25 cellular contexts compared by ENCODE assay signal in the genomic region with DNA sequence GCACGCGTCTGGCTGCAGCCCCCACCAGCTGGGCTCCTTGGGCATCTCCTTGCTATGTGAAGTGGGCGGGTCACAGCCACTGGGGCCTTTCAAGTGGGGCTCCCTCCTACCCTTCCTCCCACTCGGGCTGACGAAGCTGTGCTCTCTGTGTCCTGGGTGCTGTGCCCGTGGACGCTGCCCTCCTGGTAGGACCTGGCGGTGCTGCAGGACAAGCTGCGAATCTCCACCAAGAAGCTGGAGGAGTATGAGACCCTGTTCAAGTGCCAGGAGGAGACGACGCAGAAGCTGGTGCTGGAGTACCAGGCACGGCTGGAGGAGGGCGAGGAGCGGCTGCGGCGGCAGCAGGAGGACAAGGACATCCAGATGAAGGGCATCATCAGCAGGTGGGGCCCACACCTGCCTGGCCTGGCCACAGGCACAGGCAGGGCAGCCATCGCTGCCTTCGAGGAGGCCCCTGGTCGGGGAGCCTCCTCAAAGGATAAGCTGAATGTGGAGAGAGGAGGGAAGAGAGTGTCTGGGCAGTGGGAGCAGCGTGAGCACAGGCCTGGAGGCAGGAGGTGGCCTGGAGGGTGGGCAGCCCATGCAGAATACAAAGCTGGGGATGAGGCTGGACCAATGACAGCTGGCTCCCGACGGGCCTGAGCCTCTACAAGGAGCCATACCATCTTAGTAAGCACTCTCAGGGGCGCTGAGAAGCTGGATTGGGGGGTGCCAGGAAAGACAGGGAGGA.
DNase-seq lines count a peak whose midpoint lies in the region; ATAC-seq and TF ChIP-seq lines count a peak whose summit lies in the region.
"Had no signal": no experiment of that assay in that cellular context is flagged by ENCODE, and none has a peak within 500 bp of the region (broad histone marks: within the 10 kb centered on the region; RNA-seq: fewer than 3 reads in every experiment).

No MANE protein-coding gene starts in this region.

- no peak overlapping the region for H3K27ac Mint-ChIP-seq in activated T-helper 17 cell treated with anti-CD3 and anti-CD28 coated beads, Interleukin-2, amount 50 U/mL, for 72 hours
- H3K27ac Mint-ChIP-seq in progenitor cell of endocrine pancreas, result peak overlapping the region; percentile 5
- no peak overlapping the region for H3K27ac Mint-ChIP-seq in T-cell
- no peak overlapping the region for H3K27ac Mint-ChIP-seq in activated naive CD8-positive, alpha-beta T cell treated with anti-CD3 and anti-CD28 coated beads, Interleukin-2, amount 50 U/mL, for 24 hours
- H3K27ac Mint-ChIP-seq: B cell; mesothelial cell of epicardium; stimulated activated memory B cell treated with anti-CD40 and anti-IgM and Interleukin-4, amounts not matched to agents 10 μg/mL and 1 μg/mL and 100 μg/mL, for 72 hours had no signal

- intact Hi-C loops in left lung (cut with DNase I), result no loop called here

- DNase-seq in BE2C (peak; percentile 2), left lung (peak; percentile 24 to 71), progenitor cell of endocrine pancreas (ENCODE audit: low spot score, unreplicated experiment) (no peak), T-cell (no peak)
- DNase-seq in activated naive CD8-positive, alpha-beta T cell treated with anti-CD3 and anti-CD28 coated beads, Interleukin-2, amount 50 U/mL, for 24 hours, result no peak
- DNase-seq: ACHN; activated CD4-positive, alpha-beta T cell treated with anti-CD3 and anti-CD28 coated beads for 48 hours; activated naive CD4-positive, alpha-beta T cell; activated T-cell treated with anti-CD3 and anti-CD28 coated beads, Interleukin-2, amount 50 U/mL, for 1 hour; DMS153; effector CD4-positive, alpha-beta T cell; hypothalamus; NCI-H146; NCI-H2107; NCI-H446; NCI-H82; T1000 had no signal

- no peaks in the 10 kb centered on the region for H3K27me3 ChIP-seq in BE2C
- H3K27me3 ChIP-seq in left lung, result no peaks in the 10 kb centered on the region
- H3K27me3 ChIP-seq: SJSA1 had no signal

- H3K27ac ChIP-seq in left lung, result no peak overlapping the region
- H3K27ac ChIP-seq: SJSA1, VCaP had no signal

- POLR2A ChIA-PET in T-cell (lab: Charles Lee), result no interaction called here

- no peaks in the 10 kb centered on the region for H3K36me3 Mint-ChIP-seq in activated T-helper 17 cell treated with anti-CD3 and anti-CD28 coated beads, Interleukin-2, amount 50 U/mL, for 72 hours (ENCODE audit: low read depth)
- H3K36me3 Mint-ChIP-seq in progenitor cell of endocrine pancreas (ENCODE audit: insufficient read depth) (peaks cover 37% of the 10 kb centered on the region), T-cell (no peaks in the 10 kb centered on the region)
- H3K36me3 Mint-ChIP-seq in activated naive CD8-positive, alpha-beta T cell treated with anti-CD3 and anti-CD28 coated beads, Interleukin-2, amount 50 U/mL, for 24 hours (ENCODE audit: low read depth), result no peaks in the 10 kb centered on the region

- H3K4me3 ChIP-seq in BE2C (ENCODE audit: low read depth, low read length), result no peak overlapping the region
- no peak overlapping the region for H3K4me3 ChIP-seq in left lung
- H3K4me3 ChIP-seq: SJSA1 had no signal

- H3K4me1 Mint-ChIP-seq in activated T-helper 17 cell treated with anti-CD3 and anti-CD28 coated beads, Interleukin-2, amount 50 U/mL, for 72 hours, result no peaks in the 10 kb centered on the region
- H3K4me1 Mint-ChIP-seq in progenitor cell of endocrine pancreas (ENCODE audit: low read depth) (peaks cover 2% of the 10 kb centered on the region), T-cell (no peaks in the 10 kb centered on the region)
- H3K4me1 Mint-ChIP-seq in activated naive CD8-positive, alpha-beta T cell treated with anti-CD3 and anti-CD28 coated beads, Interleukin-2, amount 50 U/mL, for 24 hours, result no peaks in the 10 kb centered on the region
- H3K4me1 Mint-ChIP-seq: mesothelial cell of epicardium had no signal

- TF ChIP-seq CTCF in BE2C (IDR thresholded peaks at IDR 0.05; ENCODE audit: low read depth, low read length) (no peak), left lung (IDR thresholded peaks at IDR 0.05) (no peak), progenitor cell of endocrine pancreas (IDR thresholded peaks at IDR 0.05; ENCODE audit: unreplicated experiment) (no peak)

- H3K4me1 ChIP-seq in BE2C, result peaks cover 9% of the 10 kb centered on the region
- H3K4me1 ChIP-seq in left lung, result no peaks in the 10 kb centered on the region

- no peaks in the 10 kb centered on the region for H3K9me3 Mint-ChIP-seq in activated T-helper 17 cell treated with anti-CD3 and anti-CD28 coated beads, Interleukin-2, amount 50 U/mL, for 72 hours
- no peaks in the 10 kb centered on the region for H3K9me3 Mint-ChIP-seq in progenitor cell of endocrine pancreas (ENCODE audit: low read depth)
- H3K9me3 Mint-ChIP-seq in T-cell, result peaks cover 0 to 10% (median 4%) of the 10 kb centered on the region in 3 donors
- H3K9me3 Mint-ChIP-seq in activated naive CD8-positive, alpha-beta T cell treated with anti-CD3 and anti-CD28 coated beads, Interleukin-2, amount 50 U/mL, for 24 hours, result no peaks in the 10 kb centered on the region

- no peaks in the 10 kb centered on the region for H3K9me3 ChIP-seq in BE2C
- no peaks in the 10 kb centered on the region for H3K9me3 ChIP-seq in left lung
- H3K9me3 ChIP-seq: SJSA1 had no signal

- H3K36me3 ChIP-seq in BE2C (peaks cover 31% of the 10 kb centered on the region), left lung (peaks cover 0 to 78% of the 10 kb centered on the region in 2 donors)
- H3K36me3 ChIP-seq: SJSA1 had no signal

- CTCF ChIA-PET in T-cell (lab: Charles Lee), result no interaction called here

- no peak overlapping the region for H3K4me3 Mint-ChIP-seq in activated T-helper 17 cell treated with anti-CD3 and anti-CD28 coated beads, Interleukin-2, amount 50 U/mL, for 72 hours
- H3K4me3 Mint-ChIP-seq in progenitor cell of endocrine pancreas (ENCODE audit: low read depth) (no peak overlapping the region), T-cell (no peak overlapping the region)
- no peak overlapping the region for H3K4me3 Mint-ChIP-seq in activated naive CD8-positive, alpha-beta T cell treated with anti-CD3 and anti-CD28 coated beads, Interleukin-2, amount 50 U/mL, for 24 hours
- H3K4me3 Mint-ChIP-seq: B cell; mesothelial cell of epicardium; stimulated activated memory B cell treated with anti-CD40 and anti-IgM and Interleukin-4, amounts not matched to agents 10 μg/mL and 1 μg/mL and 100 μg/mL, for 72 hours had no signal

- peak; percentile 21 for ATAC-seq in activated T-helper 17 cell treated with anti-CD3 and anti-CD28 coated beads, Interleukin-2, amount 50 U/mL, for 72 hours (replicated peaks)
- ATAC-seq in left lung (no peak), T-cell (replicated peaks in 1 of 4) (no peak), HG03135 (IDR thresholded peaks at IDR 0.05; ENCODE audit: unreplicated experiment) (no peak)
- ATAC-seq in activated naive CD8-positive, alpha-beta T cell treated with anti-CD3 and anti-CD28 coated beads, Interleukin-2, amount 50 U/mL, for 24 hours, result no peak
- ATAC-seq: left lobe of liver; stimulated activated memory B cell treated with anti-CD40 and anti-IgM and Interleukin-4, amounts not matched to agents 10 μg/mL and 1 μg/mL and 100 μg/mL, for 72 hours had no signal

- H3K27me3 Mint-ChIP-seq in activated T-helper 17 cell treated with anti-CD3 and anti-CD28 coated beads, Interleukin-2, amount 50 U/mL, for 72 hours, result peaks cover 15% of the 10 kb centered on the region
- H3K27me3 Mint-ChIP-seq in progenitor cell of endocrine pancreas (no peaks in the 10 kb centered on the region), T-cell (peaks cover 0 to 6% of the 10 kb centered on the region in 2 donors)
- H3K27me3 Mint-ChIP-seq in activated naive CD8-positive, alpha-beta T cell treated with anti-CD3 and anti-CD28 coated beads, Interleukin-2, amount 50 U/mL, for 24 hours, result peaks cover 4% of the 10 kb centered on the region
- H3K27me3 Mint-ChIP-seq: B cell had no signal

Comparison
In these comparisons a context has a peak if more than half of its experiments do, and no peak if none do; other contexts are left out.
1. DNase-seq: peak in BE2C (single experiment) and left lung (2 of 2); none in progenitor cell of endocrine pancreas (single experiment), T-cell (0 of 34) and activated naive CD8-positive, alpha-beta T cell treated with anti-CD3 and anti-CD28 coated beads, Interleukin-2, amount 50 U/mL, for 24 hours (single experiment).